In genomic region chr7:69739182-69739581, GRCh38 we compare ENCODE assay signal across 10 cellular contexts.
DNase-seq lines count a peak whose midpoint lies in the region; ATAC-seq and TF ChIP-seq lines count a peak whose summit lies in the region.
"Had no signal": no experiment of that assay in that cellular context is flagged by ENCODE, and none has a peak within 500 bp of the region (broad histone marks: within the 10 kb centered on the region; RNA-seq: fewer than 3 reads in every experiment).

No MANE protein-coding gene starts in this region.

- no peak overlapping the region for H3K4me3 ChIP-seq in epithelial cell of esophagus (ENCODE audit: low read length)
- H3K4me3 ChIP-seq in mesendoderm (ENCODE audit: low read length), result no peak overlapping the region
- H3K4me3 ChIP-seq: SJSA1 had no signal

- H2BK5ac ChIP-seq in mesendoderm (ENCODE audit: low read length), result no peak overlapping the region

- H3K36me3 ChIP-seq in mesendoderm (ENCODE audit: control insufficient read depth, insufficient read depth, low read length), result no peaks in the 10 kb centered on the region
- H3K36me3 ChIP-seq: SJSA1 had no signal

- H3K4ac ChIP-seq in mesendoderm (ENCODE audit: low read depth, low read length), result no peak overlapping the region

- no peaks in the 10 kb centered on the region for H3K27me3 ChIP-seq in mesendoderm (ENCODE audit: insufficient read depth, low read length, poor library complexity)
- H3K27me3 ChIP-seq: SJSA1 had no signal

- no peak overlapping the region for H2BK15ac ChIP-seq in mesendoderm (replicated peaks; ENCODE audit: low read depth)

- H3K4me1 ChIP-seq in mesendoderm (ENCODE audit: control insufficient read depth, low read depth, low read length), result peaks cover 10% of the 10 kb centered on the region
- H3K4me1 ChIP-seq: SJSA1 had no signal

- no peak overlapping the region for H3K9ac ChIP-seq in mesendoderm (ENCODE audit: low read length)

- no peak for TF ChIP-seq CTCF in epithelial cell of esophagus (IDR thresholded peaks at IDR 0.05; ENCODE audit: insufficient read depth, low read depth, low read length, missing control alignments)

- no peak overlapping the region for H2BK120ac ChIP-seq in mesendoderm (ENCODE audit: low read depth, low read length)

- H2AK5ac ChIP-seq in mesendoderm (ENCODE audit: low read length), result no peak overlapping the region

- no peak overlapping the region for H3K23ac ChIP-seq in mesendoderm (ENCODE audit: low read length)

- peaks cover 6% of the 10 kb centered on the region for H3K79me1 ChIP-seq in mesendoderm (ENCODE audit: low read length)

- H3K27ac ChIP-seq in mesendoderm (ENCODE audit: low read depth, low read length), result no peak overlapping the region
- H3K27ac ChIP-seq: SJSA1 had no signal

- no peak overlapping the region for H4K5ac ChIP-seq in mesendoderm (ENCODE audit: low read length)

- H3K56ac ChIP-seq in mesendoderm (ENCODE audit: low read length), result no peak overlapping the region

- no CpG with 5 or more reads among the region's 1 CpG for WGBS in mesendoderm (ENCODE audit: extremely low coverage, insufficient coverage, low lambda C conversion rate)

- H3K18ac ChIP-seq in mesendoderm (ENCODE audit: low read length), result no peak overlapping the region

- no peaks in the 10 kb centered on the region for H3K79me2 ChIP-seq in mesendoderm (ENCODE audit: control insufficient read depth, insufficient read depth, low read length)

- ATAC-seq in GM19351 (IDR thresholded peaks at IDR 0.05; ENCODE audit: unreplicated experiment), result peak; percentile 70
- ATAC-seq in HG03159 (IDR thresholded peaks at IDR 0.05; ENCODE audit: unreplicated experiment), result peak; percentile 73

- no peak overlapping the region for H3K4me2 ChIP-seq in mesendoderm (ENCODE audit: low read length)

- DNase-seq in Daoy (ENCODE audit: low read depth) (peak; percentile 58), epithelial cell of esophagus (ENCODE audit: low read depth) (peak; percentile 33), mesendoderm (no peak), dedifferentiated amniotic fluid mesenchymal stem cell (ENCODE audit: extremely low spot score) (no peak), OCI-M2 (lab: John Stamatoyannopoulos, UW; ENCODE audit: unreplicated experiment) (no peak), NCI-H2227 (lab: John Stamatoyannopoulos, UW; ENCODE audit: unreplicated experiment) (no peak)
- DNase-seq: dermis blood vessel endothelial cell had no signal

- no peak overlapping the region for H4K8ac ChIP-seq in mesendoderm (ENCODE audit: low read depth, low read length)

Comparison
In these comparisons a context has a peak if more than half of its experiments do, and no peak if none do; other contexts are left out.
1. DNase-seq: peak in Daoy (single experiment) and epithelial cell of esophagus (single experiment); none in mesendoderm (single experiment), dedifferentiated amniotic fluid mesenchymal stem cell (single experiment), OCI-M2 (single experiment) and NCI-H2227 (single experiment).